In the genomic region with DNA sequence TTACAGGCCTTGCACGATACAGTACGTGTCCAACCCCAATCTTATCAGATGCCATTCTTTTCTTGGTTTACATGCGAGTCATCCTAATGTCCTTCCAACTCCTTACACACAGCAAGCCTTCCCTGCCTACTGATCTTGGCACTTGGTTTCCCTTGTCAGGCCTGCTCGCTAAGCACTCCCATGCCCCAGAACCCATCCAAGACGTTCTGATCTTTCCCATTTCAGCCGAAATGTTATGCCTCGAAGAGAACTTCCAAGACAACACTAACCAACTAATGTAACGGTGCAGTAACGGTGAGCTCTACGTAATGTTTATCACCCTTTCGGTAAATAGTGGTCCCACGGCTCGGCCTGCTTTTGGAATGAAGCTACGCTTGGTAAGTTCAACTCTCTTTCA, we compare ENCODE assay signal across 7 cellular contexts. TPM values are rescaled to one million over a fixed set of nuclear protein-coding genes. Genes with fewer than 3 reads are reported as not detected.
DNase-seq lines count a peak whose midpoint lies in the region; ATAC-seq and TF ChIP-seq lines count a peak whose summit lies in the region.

No MANE protein-coding gene starts in this region.

- no peaks in the 10 kb centered on the region for H3K4me1 ChIP-seq in H9 (ENCODE audit: insufficient read depth, low read length)
- H3K4me1 ChIP-seq in gastroesophageal sphincter: peaks cover 5 to 27% (median 10%) of the 10 kb centered on the region in 3 donors
- H3K4me1 ChIP-seq in stomach smooth muscle (ENCODE audit: control insufficient read depth, insufficient read depth, low read length): peaks cover 13% of the 10 kb centered on the region

- no peak overlapping the region for H3K4me3 Mint-ChIP-seq in H9

- H3K9me3 ChIP-seq in H9 (ENCODE audit: control insufficient read depth, low read depth, low read length) (no peaks in the 10 kb centered on the region), SK-N-MC (ENCODE audit: low read depth, low read length) (no peaks in the 10 kb centered on the region), gastroesophageal sphincter (no peaks in the 10 kb centered on the region), stomach smooth muscle (ENCODE audit: control insufficient read depth in 2 of 2, low read length in 2 of 2) (no peaks in the 10 kb centered on the region)

- H3K9ac ChIP-seq in H9 (ENCODE audit: extremely low read depth, insufficient read length, low read length): peak overlapping the region; percentile 89
- peak overlapping the region; percentile 100 for H3K9ac ChIP-seq in SK-N-MC (ENCODE audit: insufficient read length)
- H3K9ac ChIP-seq in stomach smooth muscle (ENCODE audit: low read length in 2 of 2): peak overlapping the region; percentile 93

- H4K8ac ChIP-seq in H9 (replicated peaks; ENCODE audit: insufficient read length, low read depth, low read length): no peak overlapping the region

- H3K18ac ChIP-seq in H9 (ENCODE audit: insufficient read length, low read depth, low read length): peak overlapping the region; percentile 41

- H3K9me3 Mint-ChIP-seq in H9: no peaks in the 10 kb centered on the region

- H3K23ac ChIP-seq in H9 (ENCODE audit: insufficient read length, low read depth, low read length): no peak overlapping the region

- H3K4ac ChIP-seq in H9 (ENCODE audit: low read depth, low read length): no peak overlapping the region

- H4K20me1 ChIP-seq in H9 (ENCODE audit: control insufficient read depth, insufficient read depth, insufficient read length): no peaks in the 10 kb centered on the region

- H3K4me1 Mint-ChIP-seq in H9: no peaks in the 10 kb centered on the region

- no peak overlapping the region for H3K56ac ChIP-seq in H9 (ENCODE audit: insufficient read length, low read depth, low read length)

- TF ChIP-seq POLR2A in gastroesophageal sphincter (IDR thresholded peaks at IDR 0.05): no peak

- peaks cover 21% of the 10 kb centered on the region for H3K27me3 Mint-ChIP-seq in H9 (ENCODE audit: low read depth)

- peaks cover 23 to 35% (median 27%) of the 10 kb centered on the region in 3 experiments; a peak in 6 of 7 replicates for H3K36me3 Mint-ChIP-seq in H9 (ENCODE audit: insufficient read depth in 1 of 3, low read depth in 3 of 3)

- no CpG with 5 or more reads among the region's 14 CpGs for WGBS in H9 (ENCODE audit: extremely low coverage, insufficient read length, low lambda C conversion rate)
- 2 to 3% methylated on average over 14 of the region's 14 CpGs for WGBS in gastroesophageal sphincter (ENCODE audit: low coverage in 1 of 2), 2 donors

- H4K5ac ChIP-seq in H9 (ENCODE audit: insufficient read length, low read depth, low read length): no peak overlapping the region

- no peak for DNase-seq in H9
- DNase-seq in SK-N-MC (ENCODE audit: low read depth, low spot score): no peak
- DNase-seq in NCI-H1930 (lab: John Stamatoyannopoulos, UW): no peak
- DNase-seq in stimulated activated CD4-positive, alpha-beta T cell treated with anti-CD3 and anti-CD28 coated beads, Interleukin-4, amount 100 ng/mL, for 1 hour: no peak
- no peak for DNase-seq in A172 (ENCODE audit: low spot score)

- H2AFZ ChIP-seq in H9 (ENCODE audit: low read length): no peak overlapping the region

- peaks cover 17% of the 10 kb centered on the region for H3K79me2 ChIP-seq in H9 (ENCODE audit: insufficient read depth, low read length)

- no peak overlapping the region for H2BK120ac ChIP-seq in H9 (ENCODE audit: low read depth, low read length, poor library complexity, severe bottlenecking)

- H4K91ac ChIP-seq in H9 (ENCODE audit: insufficient read length, low read depth, low read length): no peak overlapping the region

- TF ChIP-seq CTCF in H9 (conservative IDR thresholded peaks at IDR 0.05) (no peak), gastroesophageal sphincter (IDR thresholded peaks at IDR 0.05) (no peak)

- H3K79me1 ChIP-seq in H9 (ENCODE audit: insufficient read depth, low read depth, low read length, poor library complexity, severe bottlenecking): peaks cover 3% of the 10 kb centered on the region

- no peak overlapping the region for H2BK15ac ChIP-seq in H9 (ENCODE audit: low read depth, low read length)

- no peak overlapping the region for H2AK5ac ChIP-seq in H9 (ENCODE audit: insufficient read length, low read length)

- peak overlapping the region; percentile 36; the same call in 1 of the 2 replicates for H3K14ac ChIP-seq in H9 (ENCODE audit: insufficient read depth, low read length)

- H3K4me2 ChIP-seq in H9 (ENCODE audit: insufficient read depth, insufficient read length, low read length): peak overlapping the region; percentile 98

- H3K27ac ChIP-seq in H9 (ENCODE audit: insufficient read length, low read depth, low read length): no peak overlapping the region
- H3K27ac ChIP-seq in SK-N-MC: peak overlapping the region; percentile 69; the same call in 1 of the 2 replicates
- H3K27ac ChIP-seq in gastroesophageal sphincter: peak overlapping the region in 3 of 4 donors; percentile 79 to 80 (median 79)
- peak overlapping the region; percentile 66 for H3K27ac ChIP-seq in stomach smooth muscle (ENCODE audit: low read length)

- H2BK12ac ChIP-seq in H9 (ENCODE audit: insufficient read length, low read depth, low read length): no peak overlapping the region

- peak overlapping the region; percentile 17 for H2BK5ac ChIP-seq in H9 (ENCODE audit: insufficient read length, low read length)

- no peak overlapping the region for H3K27ac Mint-ChIP-seq in H9

- peaks cover 5% of the 10 kb centered on the region for H3K23me2 ChIP-seq in H9 (ENCODE audit: insufficient read length, low read depth, low read length, poor library complexity, severe bottlenecking)

- no peak overlapping the region for H3T11ph ChIP-seq in H9 (ENCODE audit: low read length)

- H3K4me3 ChIP-seq in SK-N-MC: peak overlapping the region; percentile 98
- peak overlapping the region; percentile 57 to 66 for H3K4me3 ChIP-seq in gastroesophageal sphincter
- peak overlapping the region; percentile 91 to 100 for H3K4me3 ChIP-seq in stomach smooth muscle (ENCODE audit: low read length in 2 of 2)

- H2BK20ac ChIP-seq in H9 (ENCODE audit: low read depth, low read length, poor library complexity, severe bottlenecking): no peak overlapping the region

- TF ChIP-seq EP300 in gastroesophageal sphincter (IDR thresholded peaks at IDR 0.05): no peak

- no peaks in the 10 kb centered on the region for H3K27me3 ChIP-seq in H9 (ENCODE audit: insufficient read depth, low read length)
- H3K27me3 ChIP-seq in gastroesophageal sphincter: peaks cover 7% of the 10 kb centered on the region
- H3K27me3 ChIP-seq in stomach smooth muscle (ENCODE audit: control insufficient read depth in 1 of 2, insufficient read depth in 2 of 2, low read length in 2 of 2): no peaks in the 10 kb centered on the region

- ATAC-seq in gastroesophageal sphincter: no peak

- peaks cover 41% of the 10 kb centered on the region for H3K36me3 ChIP-seq in SK-N-MC (ENCODE audit: insufficient read depth, low read length)
- peaks cover 4 to 35% of the 10 kb centered on the region in 2 donors for H3K36me3 ChIP-seq in gastroesophageal sphincter
- peaks cover 23 to 30% of the 10 kb centered on the region in 2 donors for H3K36me3 ChIP-seq in stomach smooth muscle (ENCODE audit: control insufficient read depth in 2 of 2, insufficient read depth in 2 of 2, low read length in 2 of 2)

RNA-seq across cellular contexts. Expression of gene PES1, which starts 0.5 kb away (rescaled TPM):
- 133 and 140 TPM in 2 replicates for total RNA-seq in H9 (2021)
- total RNA-seq in gastroesophageal sphincter: 10 to 100 TPM; 35.5 to 48.9 (median 39.8) TPM
- 72.1 and 77.8 TPM in 2 replicates for total RNA-seq in A172 (2014; rRNA removed; shearing (Covaris generic))

RNA-seq across cellular contexts. Expression of gene TCN2, which starts 15.8 kb away (rescaled TPM):
- total RNA-seq in H9 (2021): 39.0 and 42.2 TPM in 2 replicates
- 10 to 100 TPM; 14.2 to 42.7 (median 33.3) TPM for total RNA-seq in gastroesophageal sphincter
- 6.1 and 6.6 TPM in 2 replicates for total RNA-seq in A172 (2014; rRNA removed; shearing (Covaris generic))

RNA-seq across cellular contexts. Expression of gene GAL3ST1, which starts 16.7 kb away (rescaled TPM):
- total RNA-seq in H9 (2021): 5.1 TPM in 2 replicates
- total RNA-seq in gastroesophageal sphincter: 1 to 10 TPM in 3 of 4 donors, under 1 TPM in 1; 0.54 to 3.0 (median 3.0) TPM
- total RNA-seq in A172 (2014; rRNA removed; shearing (Covaris generic)): 0.38 TPM in 1 of 2 replicates, not detected in the other

RNA-seq across cellular contexts. Expression of gene SLC35E4, which starts 44.4 kb away (rescaled TPM):
- 3.7 and 3.9 TPM in 2 replicates for total RNA-seq in H9 (2021)
- total RNA-seq in gastroesophageal sphincter: 10 to 100 TPM in 3 of 4 donors, 1 to 10 TPM in 1; 6.5 to 13.5 (median 10.9) TPM
- total RNA-seq in A172 (2014; rRNA removed; shearing (Covaris generic)): 8.1 and 9.1 TPM in 2 replicates

RNA-seq across cellular contexts. Expression of gene SEC14L6, which starts 44.6 kb away (rescaled TPM):
- total RNA-seq in H9 (2021): 0.46 and 1.1 TPM in 2 replicates
- total RNA-seq in gastroesophageal sphincter: 1 to 10 TPM in 1 of 4 donors, under 1 TPM in 3; 0.22 to 3.0 (median 0.54) TPM
- total RNA-seq in A172 (2014; rRNA removed; shearing (Covaris generic)): not detected in 2 replicates
